In the genomic region with DNA sequence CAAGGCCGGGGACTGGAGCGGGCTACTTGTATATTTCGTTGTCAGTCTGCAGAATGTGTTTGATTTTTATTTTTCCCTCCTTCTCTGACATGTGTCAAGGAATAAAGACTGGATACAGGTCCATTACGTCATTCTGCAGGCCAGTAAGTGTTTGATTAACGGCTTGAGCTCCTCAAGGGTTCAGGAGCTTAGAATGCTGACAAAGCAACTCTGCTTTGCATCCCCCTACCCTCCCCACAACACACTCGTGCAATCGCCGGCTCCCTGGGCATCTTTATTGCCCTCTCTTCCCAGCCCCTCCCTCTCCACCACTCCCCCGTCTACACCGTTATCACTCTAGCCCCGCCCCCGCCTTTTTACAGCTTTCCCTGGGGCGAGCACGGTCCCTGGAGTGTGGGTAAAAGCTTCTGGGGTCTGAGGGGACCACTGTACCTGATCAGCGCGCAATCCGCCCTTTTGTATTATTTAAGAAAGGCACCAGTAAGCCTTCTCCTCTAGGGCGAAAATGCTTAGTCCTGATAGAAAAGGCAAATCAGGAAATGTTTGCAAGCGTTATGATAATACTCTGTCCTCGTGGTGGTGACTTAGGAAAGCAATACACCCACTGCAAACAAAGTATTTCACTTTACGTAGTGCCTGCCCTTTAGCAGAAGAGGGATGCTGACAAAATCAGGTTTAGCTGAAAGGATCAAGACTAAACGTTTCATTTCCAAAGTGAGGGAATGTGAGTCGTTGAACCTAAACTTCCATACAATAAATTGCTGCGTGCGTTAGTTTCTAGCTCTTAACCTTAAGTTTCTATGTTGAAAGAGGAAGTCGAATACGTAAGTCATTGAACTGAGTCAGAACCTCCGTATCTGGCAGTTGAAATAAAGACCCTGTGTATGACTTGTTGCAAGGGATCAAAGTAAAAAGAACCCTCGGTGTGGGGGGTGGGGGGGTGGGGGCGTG, we compare ENCODE assay signal across 1 cellular context.
TF ChIP-seq lines count a peak whose summit lies in the region.

No MANE protein-coding gene starts in this region.

TF ChIP-seq in SK-N-SH, 30 proteins besides CTCF, POLR2A, EP300 and RAD21 (continued from another document):
- TF ChIP-seq, protein P1, sequence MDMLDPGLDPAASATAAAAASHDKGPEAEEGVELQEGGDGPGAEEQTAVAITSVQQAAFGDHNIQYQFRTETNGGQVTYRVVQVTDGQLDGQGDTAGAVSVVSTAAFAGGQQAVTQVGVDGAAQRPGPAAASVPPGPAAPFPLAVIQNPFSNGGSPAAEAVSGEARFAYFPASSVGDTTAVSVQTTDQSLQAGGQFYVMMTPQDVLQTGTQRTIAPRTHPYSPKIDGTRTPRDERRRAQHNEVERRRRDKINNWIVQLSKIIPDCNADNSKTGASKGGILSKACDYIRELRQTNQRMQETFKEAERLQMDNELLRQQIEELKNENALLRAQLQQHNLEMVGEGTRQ (IDR thresholded peaks at IDR 0.05; ENCODE audit: borderline replicate concordance, low read depth, low read length): no peak
- TF ChIP-seq SMC3 (IDR thresholded peaks at IDR 0.05; ENCODE audit: low read depth, low read length): no peak
- no peak for TF ChIP-seq TCF12 (IDR thresholded peaks at IDR 0.05)
- no peak for TF ChIP-seq GATA2 (CRISPR knock-in tag; IDR thresholded peaks at IDR 0.05)
- TF ChIP-seq CHD2 (IDR thresholded peaks at IDR 0.05; ENCODE audit: low read length, partially characterized antibody): no peak
- no peak for TF ChIP-seq RFX5 (IDR thresholded peaks at IDR 0.05; ENCODE audit: low read length)
- no peak for TF ChIP-seq NRF1 (IDR thresholded peaks at IDR 0.05; ENCODE audit: low read depth, low read length)
- no peak for TF ChIP-seq FOXM1 (IDR thresholded peaks at IDR 0.05; ENCODE audit: low read depth)
